Comparison of ENCODE assay signal across 8 cellular contexts in genomic region chr11:63531074-63531792, GRCh38. TPM values are rescaled to one million over a fixed set of nuclear protein-coding genes. Genes with fewer than 3 reads are reported as not detected.
A peak's percentile ranks its signal among the peaks of the same experiment; 100 is the strongest.
DNase-seq lines count a peak whose midpoint lies in the region; ATAC-seq and TF ChIP-seq lines count a peak whose summit lies in the region.
"Not testable (repeated sequence)": the region's sequence is repeated elsewhere in the genome, so short reads cannot be mapped to it uniquely, and the experiment has no call there.

No MANE protein-coding gene starts in this region.

- CTCF ChIA-PET in activated CD4-positive, alpha-beta memory T cell treated with anti-CD3 and anti-CD28 coated beads for 36 hours (lab: Charles Lee), result not testable (repeated sequence)

- H4K20me1 ChIP-seq in OCI-LY3 (ENCODE audit: insufficient read depth, low read length), result not testable (repeated sequence)

- not testable (repeated sequence) for H3K27ac ChIP-seq in OCI-LY3 (ENCODE audit: low read length)

- TF ChIP-seq CTCF in OCI-LY3 (IDR thresholded peaks at IDR 0.05; ENCODE audit: low read depth, low read length); choroid plexus epithelial cell (conservative IDR thresholded peaks at IDR 0.05; ENCODE audit: low read depth, low read length): not testable (repeated sequence)

- H3K36me3 Mint-ChIP-seq in activated CD4-positive, alpha-beta memory T cell treated with anti-CD3 and anti-CD28 coated beads for 36 hours, result not testable (repeated sequence)

- not testable (repeated sequence) for H3K36me3 ChIP-seq in OCI-LY3 (replicated peaks; ENCODE audit: low read depth, low read length)

- not testable (repeated sequence) for H3K9me3 Mint-ChIP-seq in activated CD4-positive, alpha-beta memory T cell treated with anti-CD3 and anti-CD28 coated beads for 36 hours

- POLR2A ChIA-PET in activated CD4-positive, alpha-beta memory T cell treated with anti-CD3 and anti-CD28 coated beads for 36 hours (lab: Charles Lee), result interaction anchor here (1.6 kb wide), 1 partner anchor 36 kb away, joined by 5 read pairs; no protein-coding TSS in a partner anchor

- H2AFZ ChIP-seq in OCI-LY3 (ENCODE audit: low read depth, low read length), result peak overlapping the region; percentile 25; the same call in 1 of the 2 replicates

- DNase-seq in Daoy (ENCODE audit: low read depth) (peak; percentile 89), choroid plexus epithelial cell (ENCODE audit: low read depth) (peak; percentile 99), kidney tubule cell (ENCODE audit: low spot score) (peak; percentile 96)
- peak; percentile 76 for DNase-seq in activated CD4-positive, alpha-beta memory T cell treated with anti-CD3 and anti-CD28 coated beads for 36 hours
- DNase-seq in stimulated activated naive CD4-positive, alpha-beta T cell treated with Interleukin-2 at 50 U/mL for 16 hours (lab: John Stamatoyannopoulos, UW), result peak; percentile 44

- H3K27me3 Mint-ChIP-seq in activated CD4-positive, alpha-beta memory T cell treated with anti-CD3 and anti-CD28 coated beads for 36 hours, result not testable (repeated sequence)

- H3K4me1 ChIP-seq in OCI-LY3 (ENCODE audit: low read length), result peaks cover 12% of the 10 kb centered on the region

- not testable (repeated sequence) for H3K9me3 ChIP-seq in OCI-LY3 (ENCODE audit: insufficient read depth, low read length)

- H3K27ac Mint-ChIP-seq in activated CD4-positive, alpha-beta memory T cell treated with anti-CD3 and anti-CD28 coated beads for 36 hours, result peak overlapping the region; percentile 81

- H3K4me3 Mint-ChIP-seq in activated CD4-positive, alpha-beta memory T cell treated with anti-CD3 and anti-CD28 coated beads for 36 hours, result peak overlapping the region; percentile 40

- H3K27me3 ChIP-seq in OCI-LY3 (ENCODE audit: low read depth, low read length), result peaks cover 22% of the 10 kb centered on the region

- H3K4me3 ChIP-seq in OCI-LY3 (ENCODE audit: low read length); choroid plexus epithelial cell (ENCODE audit: low read depth, low read length): not testable (repeated sequence)

- intact Hi-C loops in activated CD4-positive, alpha-beta memory T cell treated with anti-CD3 and anti-CD28 coated beads for 36 hours (cut with micrococcal nuclease), result loop anchor here (1.0 kb wide), 1 partner anchor 36 kb away; no protein-coding TSS in a partner anchor

- peaks cover 66% of the 10 kb centered on the region for H3K4me1 Mint-ChIP-seq in activated CD4-positive, alpha-beta memory T cell treated with anti-CD3 and anti-CD28 coated beads for 36 hours (ENCODE audit: low read depth)

- not testable (repeated sequence) for H3K9ac ChIP-seq in OCI-LY3 (ENCODE audit: low read length)

- ATAC-seq in GM21381 (IDR thresholded peaks at IDR 0.05; ENCODE audit: unreplicated experiment) (peak; percentile 84), HG03378 (IDR thresholded peaks at IDR 0.05; ENCODE audit: unreplicated experiment) (peak; percentile 85)

- not testable (repeated sequence) for H3K79me2 ChIP-seq in OCI-LY3 (ENCODE audit: low read length)

- peak overlapping the region; percentile 11; the same call in 1 of the 2 replicates for H3K4me2 ChIP-seq in OCI-LY3 (ENCODE audit: low read length)

RNA-seq across cellular contexts. Expression of gene PLAAT4, which starts 5.4 kb away (rescaled TPM):
- 18.3 and 29.6 TPM in 2 replicates for total RNA-seq in Daoy (2014; rRNA removed; shearing (Covaris generic))
- total RNA-seq in activated CD4-positive, alpha-beta memory T cell treated with anti-CD3 and anti-CD28 coated beads for 36 hours, result 10 to 100 TPM; 35.7 to 36.3 TPM

RNA-seq across cellular contexts. Expression of gene LGALS12, which starts 25.3 kb away (rescaled TPM):
- total RNA-seq in Daoy (2014; rRNA removed; shearing (Covaris generic)), result not detected in 2 replicates
- total RNA-seq in activated CD4-positive, alpha-beta memory T cell treated with anti-CD3 and anti-CD28 coated beads for 36 hours, result not detected

RNA-seq across cellular contexts. Expression of gene PLAAT2, which starts 31.9 kb away (rescaled TPM):
- 4.1 TPM in 1 of 2 replicates, not detected in the other for total RNA-seq in Daoy (2014; rRNA removed; shearing (Covaris generic))
- total RNA-seq in activated CD4-positive, alpha-beta memory T cell treated with anti-CD3 and anti-CD28 coated beads for 36 hours, result under 1 TPM in 1 of 2 experiments, not detected in 1; 0.44 TPM

RNA-seq across cellular contexts. Expression of gene PLAAT5, which starts 40.3 kb away (rescaled TPM):
- total RNA-seq in Daoy (2014; rRNA removed; shearing (Covaris generic)), result not detected in 2 replicates
- total RNA-seq in activated CD4-positive, alpha-beta memory T cell treated with anti-CD3 and anti-CD28 coated beads for 36 hours, result under 1 TPM; 0.15 to 0.24 TPM

Comparison
In these comparisons a context has a peak if more than half of its experiments do, and no peak if none do; other contexts are left out.
1. DNase-seq: peak in every context shown above with its lines; median percentile 99 in choroid plexus epithelial cell; 96 in kidney tubule cell; 89 in Daoy; 76 in activated CD4-positive, alpha-beta memory T cell treated with anti-CD3 and anti-CD28 coated beads for 36 hours; 44 in stimulated activated naive CD4-positive, alpha-beta T cell treated with Interleukin-2 at 50 U/mL for 16 hours.